ENCODE assay signal across 25 cellular contexts in genomic region chr12:122939151-122939550, GRCh38.
"Had no signal": no experiment of that assay in that cellular context is flagged by ENCODE, and none has a peak within 500 bp of the region (broad histone marks: within the 10 kb centered on the region; RNA-seq: fewer than 3 reads in every experiment).

No MANE protein-coding gene starts in this region.

- ATAC-seq: activated CD8-positive, alpha-beta T cell treated with anti-CD3 and anti-CD28 coated beads for 36 hours; activated T-cell treated with anti-CD3 and anti-CD28 coated beads, Interleukin-2, amount 50 U/mL, for 4 hours; activated T-helper 17 cell treated with anti-CD3 and anti-CD28 coated beads, Interleukin-2, amount 50 U/mL, for 72 hours; body of pancreas; gastroesophageal sphincter; T-helper 17 cell had no signal

- DNase-seq: activated B cell treated with CpG ODN at 0.5 μM for 24 hours; activated CD4-positive, alpha-beta T cell treated with anti-CD3 and anti-CD28 coated beads for 48 hours; activated CD4-positive, alpha-beta T cell treated with anti-CD3 and anti-CD28 coated beads, Interleukin-2, amount 50 U/mL, for 1 hour; activated CD4-positive, alpha-beta T cell treated with anti-CD3 and anti-CD28 coated beads, Interleukin-2, amount 50 U/mL, for 48 hours; activated CD8-positive, alpha-beta memory T cell treated with anti-CD3 and anti-CD28 coated beads for 24 hours; activated CD8-positive, alpha-beta T cell treated with anti-CD3 and anti-CD28 coated beads for 36 hours; activated effector memory CD4-positive, alpha-beta T cell treated with Interleukin-2 at 50 U/mL for 16 hours; activated gamma-delta T cell treated with Interleukin-2 at 50 U/mL for 16 hours; activated naive CD4-positive, alpha-beta T cell treated with anti-CD3 and anti-CD28 coated beads, Interleukin-2, amount 50 U/mL, for 16 hours; activated naive CD4-positive, alpha-beta T cell treated with Interleukin-2 at 50 U/mL for 16 hours; activated T-cell treated with anti-CD3 and anti-CD28 coated beads, Interleukin-2, amount 50 U/mL, for 4 hours; amniotic stem cell; body of pancreas; effector CD8-positive, alpha-beta T cell; esophagus squamous epithelium; foreskin melanocyte; T-helper 1 cell; T-helper 17 cell; T1000; WERI-Rb-1 had no signal

- H3K4me1 Mint-ChIP-seq: activated T-helper 17 cell treated with anti-CD3 and anti-CD28 coated beads, Interleukin-2, amount 50 U/mL, for 72 hours; T-helper 17 cell had no signal

- H3K4me3 Mint-ChIP-seq: activated B cell treated with CpG ODN at 0.5 μM for 24 hours; activated CD8-positive, alpha-beta T cell treated with anti-CD3 and anti-CD28 coated beads for 36 hours; activated naive CD8-positive, alpha-beta T cell; activated T-cell treated with anti-CD3 and anti-CD28 coated beads, Interleukin-2, amount 50 U/mL, for 4 hours; activated T-helper 17 cell treated with anti-CD3 and anti-CD28 coated beads, Interleukin-2, amount 50 U/mL, for 72 hours; T-helper 17 cell; T-helper 2 cell treated with Interferon-gamma antibody and Interleukin-4, amounts not matched to agents 5 μg/mL and 100 μg/mL, for 36 hours had no signal

- H3K27me3 ChIP-seq: body of pancreas, esophagus squamous epithelium, gastroesophageal sphincter had no signal

- H3K4me3 ChIP-seq: body of pancreas, esophagus squamous epithelium, gastroesophageal sphincter had no signal

- H3K27me3 Mint-ChIP-seq: activated B cell treated with CpG ODN at 0.5 μM for 24 hours; activated CD8-positive, alpha-beta T cell treated with anti-CD3 and anti-CD28 coated beads for 36 hours; activated naive CD8-positive, alpha-beta T cell; activated T-helper 17 cell treated with anti-CD3 and anti-CD28 coated beads, Interleukin-2, amount 50 U/mL, for 72 hours; T-helper 17 cell had no signal

- H3K9me3 Mint-ChIP-seq: activated B cell treated with CpG ODN at 0.5 μM for 24 hours; activated CD8-positive, alpha-beta T cell treated with anti-CD3 and anti-CD28 coated beads for 36 hours; activated T-cell treated with anti-CD3 and anti-CD28 coated beads, Interleukin-2, amount 50 U/mL, for 4 hours; activated T-helper 17 cell treated with anti-CD3 and anti-CD28 coated beads, Interleukin-2, amount 50 U/mL, for 72 hours; T-helper 2 cell treated with Interferon-gamma antibody and Interleukin-4, amounts not matched to agents 5 μg/mL and 100 μg/mL, for 36 hours had no signal

- H3K9me3 ChIP-seq: body of pancreas, esophagus squamous epithelium, gastroesophageal sphincter had no signal

- H3K4me1 ChIP-seq: body of pancreas had no signal

- H3K27ac Mint-ChIP-seq: activated B cell treated with CpG ODN at 0.5 μM for 24 hours; activated CD8-positive, alpha-beta T cell treated with anti-CD3 and anti-CD28 coated beads for 36 hours; activated naive CD8-positive, alpha-beta T cell; activated T-helper 17 cell treated with anti-CD3 and anti-CD28 coated beads, Interleukin-2, amount 50 U/mL, for 72 hours; T-helper 17 cell; T-helper 2 cell treated with Interferon-gamma antibody and Interleukin-4, amounts not matched to agents 5 μg/mL and 100 μg/mL, for 36 hours had no signal

- H3K27ac ChIP-seq: body of pancreas, epithelial cell of prostate, esophagus squamous epithelium, gastroesophageal sphincter, WERI-Rb-1 had no signal
